ENCODE assay signal across 1 cellular context in genomic region chr11:67401495-67402191, GRCh38.
TF ChIP-seq lines count a peak whose summit lies in the region.

TSS of gene PPP1CA (minus strand) at chr11:67401858. CDS start at chr11:67401782, 76 bp downstream.

TF ChIP-seq in HepG2, 621 proteins besides CTCF, POLR2A, EP300 and RAD21 (continued from another document and continues in another):
- no peak for TF ChIP-seq MLXIP (CRISPR knock-in tag; IDR thresholded peaks at IDR 0.05; ENCODE audit: borderline replicate concordance)
- no peak for TF ChIP-seq ZMAT5 (CRISPR knock-in tag; IDR thresholded peaks at IDR 0.05; ENCODE audit: borderline replicate concordance, low read depth)
- TF ChIP-seq ZNF646 (CRISPR knock-in tag; IDR thresholded peaks at IDR 0.05), result no peak
- TF ChIP-seq HDAC2 (CRISPR knock-in tag; IDR thresholded peaks at IDR 0.05), result 0 out of 2 replicates have a peak, but pooled peaks have one; percentile 44
- TF ChIP-seq YEATS4 (CRISPR knock-in tag; IDR thresholded peaks at IDR 0.05; ENCODE audit: borderline replicate concordance), result peak; percentile 69; the same call in 1 of the 2 replicates
- no peak for TF ChIP-seq TEAD2 (CRISPR knock-in tag; IDR thresholded peaks at IDR 0.05)
- no peak for TF ChIP-seq ZNF556 (CRISPR knock-in tag; IDR thresholded peaks at IDR 0.05; ENCODE audit: borderline replicate concordance)
- no peak for TF ChIP-seq CBX1 (IDR thresholded peaks at IDR 0.05; ENCODE audit: low read depth)
- TF ChIP-seq GRHL1 (CRISPR knock-in tag; conservative IDR thresholded peaks at IDR 0.05), result no peak
- TF ChIP-seq ZNF33A (CRISPR knock-in tag; IDR thresholded peaks at IDR 0.05; ENCODE audit: borderline replicate concordance), result no peak
- TF ChIP-seq ZNF580 (CRISPR knock-in tag; IDR thresholded peaks at IDR 0.05; ENCODE audit: borderline replicate concordance, low read depth), result 0 out of 2 replicates have a peak, but pooled peaks have one; percentile 4
- TF ChIP-seq ZNF468 (CRISPR knock-in tag; IDR thresholded peaks at IDR 0.05), result no peak
- TF ChIP-seq BRCA1 (CRISPR knock-in tag; IDR thresholded peaks at IDR 0.05), result no peak
- TF ChIP-seq ZSCAN29 (CRISPR knock-in tag; conservative IDR thresholded peaks at IDR 0.05), result no peak
- TF ChIP-seq ELF3 (CRISPR knock-in tag; IDR thresholded peaks at IDR 0.05), result 0 out of 2 replicates have a peak, but pooled peaks have one; percentile 6
- TF ChIP-seq UBTF (CRISPR knock-in tag; IDR thresholded peaks at IDR 0.05), result no peak; the same call in 1 of the 2 replicates
- no peak for TF ChIP-seq ZNF256 (CRISPR knock-in tag; conservative IDR thresholded peaks at IDR 0.05)
- no peak for TF ChIP-seq THRA (CRISPR knock-in tag; IDR thresholded peaks at IDR 0.05; ENCODE audit: borderline replicate concordance)
- TF ChIP-seq CHD2 (IDR thresholded peaks at IDR 0.05; ENCODE audit: low read depth, low read length), result no peak
- 0 out of 2 replicates have a peak, but pooled peaks have one; percentile 48 for TF ChIP-seq IRF2 (CRISPR knock-in tag; IDR thresholded peaks at IDR 0.05)
- no peak for TF ChIP-seq HOXD1 (CRISPR knock-in tag; IDR thresholded peaks at IDR 0.05)
- TF ChIP-seq ZKSCAN1 (IDR thresholded peaks at IDR 0.05; ENCODE audit: low read length), result no peak
- no peak for TF ChIP-seq ZBTB39 (CRISPR knock-in tag; IDR thresholded peaks at IDR 0.05)
- peak; percentile 13; the same call in 1 of the 2 replicates for TF ChIP-seq TAF1 (CRISPR knock-in tag; IDR thresholded peaks at IDR 0.05)
- TF ChIP-seq TFDP1 (CRISPR knock-in tag; IDR thresholded peaks at IDR 0.05; ENCODE audit: borderline replicate concordance), result no peak; the same call in 1 of the 2 replicates
- no peak for TF ChIP-seq ATF4 (CRISPR knock-in tag; IDR thresholded peaks at IDR 0.05)
- TF ChIP-seq ZNF296 (CRISPR knock-in tag; conservative IDR thresholded peaks at IDR 0.05), result no peak
- 0 out of 2 replicates have a peak, but pooled peaks have one; percentile 53 for TF ChIP-seq CCDC6 (CRISPR knock-in tag; IDR thresholded peaks at IDR 0.05)
